8 cellular contexts compared by ENCODE assay signal in the genomic region with DNA sequence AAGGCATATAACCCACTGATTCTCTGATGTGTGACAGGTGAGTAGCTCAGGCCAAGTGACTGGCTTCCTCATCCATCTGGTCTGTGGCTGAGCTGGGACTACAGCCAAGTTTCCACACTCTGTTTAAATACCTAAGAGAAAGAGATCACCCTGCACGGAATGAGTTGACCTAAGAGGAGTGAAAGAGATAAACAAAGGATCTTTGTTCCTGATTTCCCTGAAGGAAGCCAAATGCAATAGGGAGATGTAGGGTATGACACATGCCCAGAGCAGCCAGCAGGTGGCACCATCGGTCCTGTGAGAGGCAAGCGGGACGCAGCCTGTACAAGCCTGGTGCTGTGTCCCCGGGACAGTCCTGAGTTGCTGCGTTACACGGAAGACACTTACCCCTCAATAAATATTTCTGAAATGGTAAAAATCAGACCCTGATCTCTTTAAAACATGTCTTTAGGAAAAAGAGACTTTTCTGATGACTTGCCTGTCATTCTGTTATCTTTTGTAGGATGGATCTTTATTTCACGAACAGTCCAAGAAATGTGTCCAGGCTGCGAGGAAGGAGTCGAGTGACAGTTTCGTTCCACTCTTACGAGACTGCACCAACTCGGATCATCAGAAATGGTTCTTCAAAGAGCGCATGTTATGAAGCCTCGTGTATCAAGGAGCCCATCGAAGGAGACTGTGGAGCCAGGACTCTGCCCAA. TPM values are rescaled to one million over a fixed set of nuclear protein-coding genes. Genes with fewer than 3 reads are reported as not detected.
DNase-seq lines count a peak whose midpoint lies in the region; ATAC-seq and TF ChIP-seq lines count a peak whose summit lies in the region.

No MANE protein-coding gene starts in this region.

- DNase-seq in DMS53 treated with DMSO at 0.1 percent for 48 hours (lab: John Stamatoyannopoulos, UW; ENCODE audit: unreplicated experiment) (peak; percentile 81), LNCaP clone FGC (ENCODE audit: low read depth) (peak; percentile 87), SJCRH30 (peak; percentile 95 to 98), activated gamma-delta T cell treated with Interleukin-2 at 50 U/mL for 16 hours (peak; percentile 71), occipital lobe (lab: John Stamatoyannopoulos, UW) (peak; percentile 72), substantia nigra (lab: John Stamatoyannopoulos, UW) (peak; percentile 16 to 98 (median 85))

- H3K9me3 ChIP-seq in SJCRH30 (replicated peaks), result no peaks in the 10 kb centered on the region
- H3K9me3 ChIP-seq in gastroesophageal sphincter, result no peaks in the 10 kb centered on the region

- H3K4me3 ChIP-seq in LNCaP clone FGC (ENCODE audit: low read depth, low read length), result no peak overlapping the region
- H3K4me3 ChIP-seq in SJCRH30, result peak overlapping the region; percentile 38
- peak overlapping the region; percentile 23 to 29 for H3K4me3 ChIP-seq in gastroesophageal sphincter

- H3K27ac ChIP-seq in SJCRH30 (no peak overlapping the region), gastroesophageal sphincter (peak overlapping the region; percentile 29 to 79 (median 76)), substantia nigra (ENCODE audit: low read depth, low read length, poor library complexity, severe bottlenecking) (no peak overlapping the region)

- H3K36me3 ChIP-seq in SJCRH30 (no peaks in the 10 kb centered on the region), gastroesophageal sphincter (peaks cover 0 to 18% of the 10 kb centered on the region in 2 donors)

- 5 to 9% methylated on average over 16 of the region's 16 CpGs for WGBS in gastroesophageal sphincter (ENCODE audit: low coverage in 1 of 2), 2 donors

- TF ChIP-seq EP300 in gastroesophageal sphincter (IDR thresholded peaks at IDR 0.05), result no peak

- TF ChIP-seq POLR2A in gastroesophageal sphincter (IDR thresholded peaks at IDR 0.05), result no peak

- peak; percentile 99 for TF ChIP-seq CTCF in LNCaP clone FGC (IDR thresholded peaks at IDR 0.05; ENCODE audit: control insufficient read depth, extremely low read depth, insufficient read depth)
- TF ChIP-seq CTCF in gastroesophageal sphincter (IDR thresholded peaks at IDR 0.05), result peak; percentile 87 to 95 (median 92)

- ATAC-seq in GM21723 (IDR thresholded peaks at IDR 0.05; ENCODE audit: unreplicated experiment) (peak; percentile 92), gastroesophageal sphincter (peak; percentile 94)

- H3K4me1 ChIP-seq in SJCRH30 (peaks cover 5% of the 10 kb centered on the region), gastroesophageal sphincter (peaks cover 0 to 48% (median 0%) of the 10 kb centered on the region in 3 donors)

- H3K27me3 ChIP-seq in SJCRH30 (no peaks in the 10 kb centered on the region), gastroesophageal sphincter (no peaks in the 10 kb centered on the region)

RNA-seq across cellular contexts. Expression of a gene that starts 41.1 kb away (rescaled TPM):
- 2.2 and 2.7 TPM in 2 replicates for total RNA-seq in SJCRH30 (2014; rRNA removed; shearing (Covaris generic))
- 10 to 100 TPM; 13.7 to 34.6 (median 15.2) TPM for total RNA-seq in gastroesophageal sphincter
- total RNA-seq in occipital lobe, result 1.2 TPM

RNA-seq across cellular contexts. Expression of a gene that starts 52.2 kb away (rescaled TPM):
- total RNA-seq in SJCRH30 (2014; rRNA removed; shearing (Covaris generic)), result 29.2 and 32.0 TPM in 2 replicates
- total RNA-seq in gastroesophageal sphincter (10 to 100 TPM; 17.6 to 38.4 (median 22.8) TPM), occipital lobe (3.9 TPM)

Comparison
In these comparisons a context has a peak if more than half of its experiments do, and no peak if none do; other contexts are left out.
1. H3K27ac ChIP-seq: peak in gastroesophageal sphincter (4 of 4); none in SJCRH30 (single experiment) and substantia nigra (single experiment).
2. Peak in every context shown above with its lines, with median percentiles within 50 percentile points of each other: DNase-seq.